Comparison of ENCODE assay signal across 34 cellular contexts in genomic region chr2:16390561-16390960, GRCh38.
"Had no signal": no experiment of that assay in that cellular context is flagged by ENCODE, and none has a peak within 500 bp of the region (broad histone marks: within the 10 kb centered on the region; RNA-seq: fewer than 3 reads in every experiment).

No MANE protein-coding gene starts in this region.

- H3K36me3 ChIP-seq: MG63 had no signal

- H3K27me3 ChIP-seq: MG63 had no signal

- H3K4me3 ChIP-seq: MG63 had no signal

- DNase-seq: Karpas-422, Kasumi-1, MG63, MM.1S, MV-4-11, NCI-H1048, NCI-H1092, NCI-H1092 treated with DMSO at 0.1 percent for 48 hours, NCI-H1105, NCI-H1105 treated with DMSO at 0.1 percent for 48 hours, NCI-H1417, NCI-H1417 treated with DMSO at 0.1 percent for 48 hours, NCI-H1436, NCI-H1436 treated with DMSO at 0.1 percent for 48 hours, NCI-H146, NCI-H1694, NCI-H1694 treated with DMSO at 0.1 percent for 48 hours, NCI-H187, NCI-H187 treated with DMSO at 0.1 percent for 48 hours, NCI-H1930, NCI-H2029, NCI-H2029 treated with DMSO at 0.1 percent for 48 hours, NCI-H2081, NCI-H2081 treated with DMSO at 0.1 percent for 48 hours, NCI-H2107, NCI-H2171, NCI-H2171 treated with DMSO at 0.1 percent for 48 hours, NCI-H2227 treated with DMSO at 0.1 percent for 48 hours, NCI-H226, NCI-H345, NCI-H446, NCI-H446 treated with DMSO at 0.1 percent for 48 hours, NCI-H510A, NCI-H510A treated with DMSO at 0.1 percent for 48 hours had no signal

- H3K9me3 ChIP-seq: MG63 had no signal
